1 cellular context compared by ENCODE assay signal in the genomic region with DNA sequence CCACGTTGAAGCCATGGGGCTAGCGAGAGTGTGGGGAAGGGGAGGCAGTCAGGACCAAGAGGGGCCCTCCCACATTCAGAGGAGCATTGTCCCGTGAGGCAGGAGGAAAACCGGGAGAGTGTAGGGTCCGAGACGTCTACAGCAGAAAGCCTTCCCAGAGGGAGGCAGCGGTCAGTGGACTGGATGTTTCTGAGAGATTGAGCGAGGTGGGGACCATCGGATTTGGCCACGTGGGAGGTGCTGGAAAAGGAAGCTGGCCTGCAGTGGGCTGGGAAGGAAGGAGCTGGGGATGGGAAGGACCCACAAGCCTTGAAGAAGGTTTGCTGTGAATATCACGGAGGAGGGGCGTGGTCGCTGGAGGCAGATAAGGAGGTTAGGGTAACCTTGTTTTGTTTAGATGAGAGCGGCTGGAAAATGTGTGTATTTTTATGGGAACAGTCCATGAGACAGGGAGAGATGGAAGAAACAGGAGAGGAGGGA.
TF ChIP-seq lines count a peak whose summit lies in the region.

No MANE protein-coding gene starts in this region.

TF ChIP-seq in H1, 55 proteins besides CTCF, POLR2A, EP300 and RAD21:
- TF ChIP-seq FOSL1 (IDR thresholded peaks at IDR 0.05; ENCODE audit: insufficient read depth, low read depth, low read length) (no peak), GABPA (IDR thresholded peaks at IDR 0.05; ENCODE audit: borderline replicate concordance, insufficient read depth, low read length) (no peak), KDM4A (IDR thresholded peaks at IDR 0.05; ENCODE audit: low read depth, low read length, severe bottlenecking) (no peak), BRCA1 (IDR thresholded peaks at IDR 0.05; ENCODE audit: low read depth, low read length) (no peak), SIN3A (conservative IDR thresholded peaks at IDR 0.05 in 1 of 2, IDR thresholded peaks at IDR 0.05 in 1 of 2; ENCODE audit: low read depth in 1 of 2, low read length in 2 of 2) (no peak), NRF1 (IDR thresholded peaks at IDR 0.05; ENCODE audit: low read depth, low read length) (no peak), TAF1 (IDR thresholded peaks at IDR 0.05; ENCODE audit: low read depth, low read length) (no peak), CTBP2 (IDR thresholded peaks at IDR 0.05; ENCODE audit: borderline replicate concordance, insufficient read depth, insufficient read length, low read length) (no peak), KDM5A (IDR thresholded peaks at IDR 0.05; ENCODE audit: low read length) (no peak)
- TF ChIP-seq, protein P1, sequence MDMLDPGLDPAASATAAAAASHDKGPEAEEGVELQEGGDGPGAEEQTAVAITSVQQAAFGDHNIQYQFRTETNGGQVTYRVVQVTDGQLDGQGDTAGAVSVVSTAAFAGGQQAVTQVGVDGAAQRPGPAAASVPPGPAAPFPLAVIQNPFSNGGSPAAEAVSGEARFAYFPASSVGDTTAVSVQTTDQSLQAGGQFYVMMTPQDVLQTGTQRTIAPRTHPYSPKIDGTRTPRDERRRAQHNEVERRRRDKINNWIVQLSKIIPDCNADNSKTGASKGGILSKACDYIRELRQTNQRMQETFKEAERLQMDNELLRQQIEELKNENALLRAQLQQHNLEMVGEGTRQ (IDR thresholded peaks at IDR 0.05; ENCODE audit: low read length) = no peak
- TF ChIP-seq, protein P2, sequence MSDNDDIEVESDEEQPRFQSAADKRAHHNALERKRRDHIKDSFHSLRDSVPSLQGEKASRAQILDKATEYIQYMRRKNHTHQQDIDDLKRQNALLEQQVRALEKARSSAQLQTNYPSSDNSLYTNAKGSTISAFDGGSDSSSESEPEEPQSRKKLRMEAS (IDR thresholded peaks at IDR 0.05) = no peak
